In the genomic region with DNA sequence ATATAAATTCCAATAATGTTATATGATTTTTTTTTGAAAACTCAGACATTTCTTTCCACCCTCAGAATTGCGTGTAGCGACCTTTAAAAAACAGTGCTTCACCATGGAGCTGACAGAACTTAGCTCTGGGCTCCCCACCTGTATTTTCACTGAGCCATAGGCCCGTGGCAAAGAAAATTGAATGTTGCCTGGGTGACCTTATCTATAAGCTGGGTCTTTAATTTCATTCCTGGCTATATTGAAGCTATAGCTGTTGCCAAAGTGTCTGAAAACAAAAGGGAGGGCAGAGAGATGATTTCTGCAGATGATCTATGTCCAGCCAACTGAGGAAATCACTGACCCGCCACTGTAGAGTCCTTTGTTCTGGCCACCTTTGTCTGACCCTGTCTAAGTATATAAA, we compare ENCODE assay signal across 26 cellular contexts.
"Had no signal": no experiment of that assay in that cellular context is flagged by ENCODE, and none has a peak within 500 bp of the region (broad histone marks: within the 10 kb centered on the region; RNA-seq: fewer than 3 reads in every experiment).

No MANE protein-coding gene starts in this region.

- H3K36me3 ChIP-seq: colonic mucosa, esophagus squamous epithelium, gastrocnemius medialis, lower lobe of right lung had no signal

- H3K4me1 ChIP-seq: colonic mucosa, esophagus squamous epithelium, lower lobe of right lung had no signal

- H3K9me3 ChIP-seq: colonic mucosa, esophagus squamous epithelium, gastrocnemius medialis, heart right ventricle, left ventricle myocardium inferior, lower lobe of right lung, mucosa of descending colon had no signal

- H3K27me3 ChIP-seq: colonic mucosa, esophagus squamous epithelium, gastrocnemius medialis, heart right ventricle had no signal

- H3K27ac ChIP-seq: colonic mucosa, epithelial cell of prostate, esophagus squamous epithelium, gastrocnemius medialis, lower lobe of right lung had no signal

- H3K36me3 Mint-ChIP-seq: naive B cell; naive thymus-derived CD8-positive, alpha-beta T cell had no signal

- ATAC-seq: effector memory CD8-positive, alpha-beta T cell; esophagus mucosa; gastrocnemius medialis; left cardiac atrium; left lobe of liver; lower lobe of right lung; mucosa of descending colon; naive thymus-derived CD8-positive, alpha-beta T cell had no signal

- DNase-seq: colonic mucosa; cortex of kidney; effector CD8-positive, alpha-beta T cell; effector memory CD8-positive, alpha-beta T cell; endodermal cell; erythroblast; esophagus squamous epithelium; foreskin fibroblast; foreskin melanocyte; gastrocnemius medialis; glutamatergic neuron; head of caudate nucleus; heart right ventricle; hippocampal formation; left cardiac atrium; left ventricle myocardium inferior; lower lobe of right lung; mesenchymal stem cell; mucosa of descending colon; naive B cell; naive thymus-derived CD8-positive, alpha-beta T cell had no signal

- H3K27me3 Mint-ChIP-seq: dendritic cell treated with granulocyte-macrophage colony-stimulating factor and Interleukin-4, amounts not matched to agents 40 ng/mL and 50 ng/mL, for 4 days; effector memory CD8-positive, alpha-beta T cell had no signal

- H3K4me1 Mint-ChIP-seq: naive B cell had no signal

- H3K4me3 ChIP-seq: colonic mucosa, esophagus squamous epithelium, gastrocnemius medialis, heart right ventricle, left ventricle myocardium inferior, lower lobe of right lung, mucosa of descending colon had no signal

- H3K4me3 Mint-ChIP-seq: dendritic cell treated with granulocyte-macrophage colony-stimulating factor and Interleukin-4, amounts not matched to agents 40 ng/mL and 50 ng/mL, for 4 days; effector memory CD8-positive, alpha-beta T cell; endodermal cell; mesothelial cell of epicardium; naive B cell; naive thymus-derived CD8-positive, alpha-beta T cell had no signal

- H3K9me3 Mint-ChIP-seq: dendritic cell treated with granulocyte-macrophage colony-stimulating factor and Interleukin-4, amounts not matched to agents 40 ng/mL and 50 ng/mL, for 4 days; effector memory CD8-positive, alpha-beta T cell; endodermal cell; mesothelial cell of epicardium had no signal

- H3K27ac Mint-ChIP-seq: dendritic cell treated with granulocyte-macrophage colony-stimulating factor and Interleukin-4, amounts not matched to agents 40 ng/mL and 50 ng/mL, for 4 days; effector memory CD8-positive, alpha-beta T cell; endodermal cell; mesothelial cell of epicardium; naive B cell; naive thymus-derived CD8-positive, alpha-beta T cell had no signal
